In genomic region chr12:119998471-119999245, GRCh38 we compare ENCODE assay signal across 30 cellular contexts. TPM values are rescaled to one million over a fixed set of nuclear protein-coding genes. Genes with fewer than 3 reads are reported as not detected.
DNase-seq lines count a peak whose midpoint lies in the region; ATAC-seq, FAIRE-seq and TF ChIP-seq lines count a peak whose summit lies in the region.
"Had no signal": no experiment of that assay in that cellular context is flagged by ENCODE, and none has a peak within 500 bp of the region (broad histone marks: within the 10 kb centered on the region; RNA-seq: fewer than 3 reads in every experiment).

No MANE protein-coding gene starts in this region.

- H3K4me2 ChIP-seq in HepG2 (ENCODE audit: low read depth, low read length): no peak overlapping the region

- H3K36me3 ChIP-seq in HepG2 (replicated peaks in 1 of 2; ENCODE audit: control insufficient read depth in 1 of 2, insufficient read depth in 2 of 2, low read length in 2 of 2) (no peaks in the 10 kb centered on the region), right lobe of liver (no peaks in the 10 kb centered on the region)
- H3K36me3 ChIP-seq: heart right ventricle, neutrophil, sigmoid colon had no signal

- in situ Hi-C loops in HepG2 (cut with HindIII; ENCODE audit: extremely low pct_ligation_motif_present, low pct_unique_long_range_greater_than_20kb) (no loop called here), ACHN (cut with HindIII; ENCODE audit: low pct_ligation_motif_present, low pct_unique_long_range_greater_than_20kb, low sequenced_read_pairs) (no loop called here)

- H3K4me3 ChIP-seq in HepG2 (replicated peaks in 1 of 3; ENCODE audit: insufficient read depth in 1 of 3, low read depth in 2 of 3, low read length in 3 of 3) (no peak overlapping the region), right lobe of liver (no peak overlapping the region)
- H3K4me3 ChIP-seq: esophagus squamous epithelium, GM23248, heart right ventricle, sigmoid colon had no signal

- TF ChIP-seq POLR2A in HepG2 (IDR thresholded peaks at IDR 0.05; ENCODE audit: insufficient read depth in 1 of 2, low read depth in 2 of 2, low read length in 2 of 2) (no peak), right lobe of liver (IDR thresholded peaks at IDR 0.05) (no peak)

- peaks cover 34% of the 10 kb centered on the region for H3K4me1 ChIP-seq in HepG2 (ENCODE audit: insufficient read depth, low read length)
- H3K4me1 ChIP-seq in right lobe of liver: peaks cover 0 to 12% (median 0%) of the 10 kb centered on the region in 4 donors
- H3K4me1 ChIP-seq: esophagus squamous epithelium, foreskin keratinocyte, heart right ventricle, sigmoid colon had no signal

- no peaks in the 10 kb centered on the region for H3K27me3 Mint-ChIP-seq in activated CD4-positive, alpha-beta T cell treated with anti-CD3 and anti-CD28 coated beads for 36 hours
- H3K27me3 Mint-ChIP-seq in nephron progenitor cell (ENCODE audit: low read depth, poor library complexity): peaks cover 11% of the 10 kb centered on the region
- H3K27me3 Mint-ChIP-seq: naive B cell had no signal

- no peak overlapping the region for H2AFZ ChIP-seq in HepG2 (ENCODE audit: low read length)
- H2AFZ ChIP-seq: GM23248 had no signal

- H3K27ac ChIP-seq in HepG2 (ENCODE audit: extremely low read length, insufficient read depth, low read length): no peak overlapping the region
- no peak overlapping the region for H3K27ac ChIP-seq in right lobe of liver
- H3K27ac ChIP-seq: 22Rv1, C4-2B, esophagus squamous epithelium, foreskin keratinocyte, GM23248, heart right ventricle, neutrophil, sigmoid colon had no signal

- intact Hi-C loops in activated CD4-positive, alpha-beta T cell treated with anti-CD3 and anti-CD28 coated beads for 36 hours (cut with DNase I, micrococcal nuclease): no loop called here
- intact Hi-C loops in HepG2 (cut with micrococcal nuclease; ENCODE audit: unreplicated experiment): no loop called here
- intact Hi-C loops in right lobe of liver (cut with DNase I): loop anchor here in 1 of 2 donors (10.0 kb wide), 1 partner anchor 96 kb away; no protein-coding TSS in a partner anchor

- no peak for DNase-seq in activated CD4-positive, alpha-beta T cell treated with anti-CD3 and anti-CD28 coated beads for 36 hours
- no peak for DNase-seq in activated CD4-positive, alpha-beta T cell treated with anti-CD3 and anti-CD28 coated beads for 48 hours
- no peak for DNase-seq in HepG2 (ENCODE audit: low spot score)
- DNase-seq in right lobe of liver: no peak
- no peak for DNase-seq in nephron progenitor cell
- no peak for DNase-seq in COLO829 (ENCODE audit: low spot score)
- DNase-seq in ACHN: no peak
- DNase-seq: activated CD4-positive, CD25-positive, alpha-beta regulatory T cell treated with anti-CD3 and anti-CD28 coated beads, Interleukin-2, amount 50 U/mL, for 72 hours; DMS79 treated with DMSO at 0.1 percent for 48 hours; esophagus squamous epithelium; foreskin keratinocyte; GM23248; heart right ventricle; kidney; naive B cell; NCI-H1048; NCI-H774; SHP77 treated with DMSO at 0.1 percent for 48 hours; sigmoid colon; stimulated activated CD4-positive, alpha-beta T cell treated with anti-CD3 and anti-CD28 coated beads, Interleukin-4, amount 100 ng/mL, for 1 hour had no signal

- FAIRE-seq in HepG2 (lab: Jason Lieb, UNC): no peak
- FAIRE-seq: endometrium, kidney, RCC 7860 had no signal

- no peaks in the 10 kb centered on the region for H3K9me3 ChIP-seq in HepG2 (ENCODE audit: low read length)
- H3K9me3 ChIP-seq in right lobe of liver: no peaks in the 10 kb centered on the region
- H3K9me3 ChIP-seq: esophagus squamous epithelium, heart right ventricle, neutrophil, sigmoid colon had no signal

- TF ChIP-seq CTCF in HepG2 (CRISPR knock-in tag; IDR thresholded peaks at IDR 0.05): no peak
- TF ChIP-seq CTCF in right lobe of liver (IDR thresholded peaks at IDR 0.05): no peak
- TF ChIP-seq CTCF in nephron progenitor cell (IDR thresholded peaks at IDR 0.05): no peak

- H3K9ac ChIP-seq in HepG2 (ENCODE audit: insufficient read depth, low read depth, low read length): no peak overlapping the region
- H3K9ac ChIP-seq: GM23248 had no signal

- ATAC-seq in activated CD4-positive, alpha-beta T cell treated with anti-CD3 and anti-CD28 coated beads for 36 hours: peak; percentile 38
- peak; percentile 35; the same call in 2 of the 3 replicates for ATAC-seq in HepG2
- ATAC-seq in right lobe of liver: no peak
- ATAC-seq in HG03342 (IDR thresholded peaks at IDR 0.05; ENCODE audit: unreplicated experiment): no peak
- ATAC-seq: foreskin keratinocyte, heart right ventricle had no signal

- 72% methylated on average over 13 of the region's 13 CpGs for WGBS in HepG2 (ENCODE audit: low lambda C conversion rate)
- WGBS in right lobe of liver (ENCODE audit: insufficient coverage, low coverage, low lambda C conversion rate, missing lambda C conversion rate): 66% methylated on average over 5 of the region's 13 CpGs

- H3K36me3 Mint-ChIP-seq in activated CD4-positive, alpha-beta T cell treated with anti-CD3 and anti-CD28 coated beads for 36 hours (ENCODE audit: low read depth): peaks cover 81% of the 10 kb centered on the region
- no peaks in the 10 kb centered on the region for H3K36me3 Mint-ChIP-seq in nephron progenitor cell (ENCODE audit: low read depth)
- H3K36me3 Mint-ChIP-seq: type B pancreatic cell had no signal

- H3K4me1 Mint-ChIP-seq in activated CD4-positive, alpha-beta T cell treated with anti-CD3 and anti-CD28 coated beads for 36 hours: peaks cover 79% of the 10 kb centered on the region
- H3K4me1 Mint-ChIP-seq in nephron progenitor cell: no peaks in the 10 kb centered on the region
- H3K4me1 Mint-ChIP-seq: naive B cell had no signal

- no peak overlapping the region for H3K4me3 Mint-ChIP-seq in activated CD4-positive, alpha-beta T cell treated with anti-CD3 and anti-CD28 coated beads for 36 hours
- H3K4me3 Mint-ChIP-seq in nephron progenitor cell: no peak overlapping the region
- H3K4me3 Mint-ChIP-seq: brain, naive B cell, type B pancreatic cell had no signal

- no peak for TF ChIP-seq RAD21 in HepG2 (CRISPR knock-in tag; IDR thresholded peaks at IDR 0.05)

- no peaks in the 10 kb centered on the region for H3K9me3 Mint-ChIP-seq in activated CD4-positive, alpha-beta T cell treated with anti-CD3 and anti-CD28 coated beads for 36 hours (ENCODE audit: low read depth)
- H3K9me3 Mint-ChIP-seq in nephron progenitor cell: no peaks in the 10 kb centered on the region
- H3K9me3 Mint-ChIP-seq: brain, naive B cell, type B pancreatic cell had no signal

- TF ChIP-seq EP300 in HepG2 (IDR thresholded peaks at IDR 0.05; ENCODE audit: low read depth in 2 of 2, low read length in 2 of 2): no peak
- TF ChIP-seq EP300 in HepG2 (CRISPR knock-in tag; IDR thresholded peaks at IDR 0.05; ENCODE audit: borderline replicate concordance): no peak

- H3K79me2 ChIP-seq in HepG2 (ENCODE audit: insufficient read depth, low read length): no peaks in the 10 kb centered on the region

- POLR2A ChIA-PET in activated CD4-positive, alpha-beta T cell treated with anti-CD3 and anti-CD28 coated beads for 36 hours (lab: Charles Lee): interaction anchor here (0.6 to 1.9 kb wide), 7 partner anchors 8 to 31 kb away, joined by 3 to 13 read pairs (median 5); partner anchors contain the start of gene BICDL1
- POLR2A ChIA-PET in HepG2 (lab: Yijun Ruan, JAX): interaction anchor here (0.8 kb wide), 1 partner anchor 8 kb away, joined by 3 read pairs; no protein-coding TSS in a partner anchor

- CTCF ChIA-PET in activated CD4-positive, alpha-beta T cell treated with anti-CD3 and anti-CD28 coated beads for 36 hours (lab: Charles Lee): interaction anchor here (0.5 to 4.1 kb wide), 7 partner anchors 8 to 102 kb away, joined by 3 to 22 read pairs (median 3); no protein-coding TSS in a partner anchor
- CTCF ChIA-PET in HepG2 (lab: Yijun Ruan, JAX; ENCODE audit: low intra/inter-chr PET ratio, low total read pairs): no interaction called here

- H4K20me1 ChIP-seq in HepG2 (ENCODE audit: insufficient read depth, low read length): no peaks in the 10 kb centered on the region

- H3K27me3 ChIP-seq in HepG2 (ENCODE audit: control insufficient read depth in 1 of 2, insufficient read depth in 2 of 2, low read length in 2 of 2) (no peaks in the 10 kb centered on the region), right lobe of liver (no peaks in the 10 kb centered on the region)
- H3K27me3 ChIP-seq: esophagus squamous epithelium, foreskin keratinocyte had no signal

- BruUV-seq in HepG2 (replicated peaks; lab: Mats Ljungman, UMichigan): no TSS peak

- H3K27ac Mint-ChIP-seq in activated CD4-positive, alpha-beta T cell treated with anti-CD3 and anti-CD28 coated beads for 36 hours: peak overlapping the region; percentile 35
- H3K27ac Mint-ChIP-seq in nephron progenitor cell: peak overlapping the region; percentile 7
- H3K27ac Mint-ChIP-seq: brain, type B pancreatic cell had no signal

TF ChIP-seq in HepG2, 621 proteins besides CTCF, POLR2A, EP300 and RAD21 (continues in another document):
- TF ChIP-seq ZNF720 (CRISPR knock-in tag; IDR thresholded peaks at IDR 0.05): no peak

RNA-seq across cellular contexts. Expression of gene BICDL1, which starts 9.6 kb away (rescaled TPM):
- 100 to 1,000 TPM; 106 to 132 TPM for total RNA-seq in activated CD4-positive, alpha-beta T cell treated with anti-CD3 and anti-CD28 coated beads for 36 hours
- total RNA-seq in HepG2 (2016; rRNA removed; fragmentation: Illumina TruSeq; extraction: Trizol): 7.8 and 9.7 TPM in 2 replicates
- 2.0 and 2.4 TPM in 2 replicates for total RNA-seq in HepG2 (2016; cell fraction: cytosol; rRNA removed; fragmentation: Illumina TruSeq; extraction: Trizol; ENCODE audit: low read depth)
- total RNA-seq in HepG2 (2016; cell fraction: insoluble cytoplasmic fraction; rRNA removed; fragmentation: Illumina TruSeq; extraction: Trizol): 5.5 and 8.1 TPM in 2 replicates
- total RNA-seq in HepG2 (2016; cell fraction: membrane; rRNA removed; fragmentation: Illumina TruSeq; extraction: Trizol): 4.5 and 5.8 TPM in 2 replicates
- 11.3 TPM in 2 replicates for total RNA-seq in HepG2 (2016; cell fraction: nucleus; rRNA removed; fragmentation: Illumina TruSeq; extraction: Trizol)
- polyA plus RNA-seq in HepG2 (2011; rRNA removed): 3.6 and 5.4 TPM in 2 replicates
- 2.9 and 4.3 TPM in 2 replicates for polyA plus RNA-seq in HepG2 (2011; cell fraction: cytosol; rRNA removed)
- 11.5 and 12.3 TPM in 2 replicates for polyA plus RNA-seq in HepG2 (2011; cell fraction: nucleus; rRNA removed)
- polyA plus RNA-seq in HepG2 (2012): 0.90 and 2.5 TPM in 2 replicates
- 1.7 and 1.9 TPM in 2 replicates for polyA plus RNA-seq in HepG2 (2016; cell fraction: cytosol; fragmentation: Illumina TruSeq; extraction: Trizol; ENCODE audit: low read depth)
- 7.0 and 7.5 TPM in 2 replicates for polyA plus RNA-seq in HepG2 (2016; cell fraction: insoluble cytoplasmic fraction; fragmentation: Illumina TruSeq; extraction: Trizol; ENCODE audit: low read depth)
- polyA plus RNA-seq in HepG2 (2016; cell fraction: membrane; fragmentation: Illumina TruSeq; extraction: Trizol; ENCODE audit: low read depth): 4.2 and 5.0 TPM in 2 replicates
- polyA plus RNA-seq in HepG2 (2016; cell fraction: nucleus; fragmentation: Illumina TruSeq; extraction: Trizol; ENCODE audit: insufficient read depth, low read depth): 16.4 and 16.8 TPM in 2 replicates
- polyA minus RNA-seq in HepG2 (2011; rRNA and poly(A)+ RNA removed; ENCODE audit: low replicate concordance): 3.1 and 11.3 TPM in 2 replicates
- 2.3 and 2.5 TPM in 2 replicates for polyA minus RNA-seq in HepG2 (2011; cell fraction: cytosol; rRNA and poly(A)+ RNA removed)
- polyA minus RNA-seq in HepG2 (2011; cell fraction: nucleus; rRNA and poly(A)+ RNA removed): 3.5 and 3.7 TPM in 2 replicates
- total RNA-seq in right lobe of liver: 10 to 100 TPM in 3 of 6 experiments, 1 to 10 TPM in 3; 1.5 to 13.0 (median 8.7) TPM
- total RNA-seq: dermis microvascular lymphatic vessel endothelial cell, GM23248, HT1080 had no signal
- polyA plus RNA-seq: GM23248 had no signal

Comparison
In these comparisons a context has a peak if more than half of its experiments do, and no peak if none do; other contexts are left out.
1. ATAC-seq: peak in activated CD4-positive, alpha-beta T cell treated with anti-CD3 and anti-CD28 coated beads for 36 hours (single experiment) and HepG2 (single experiment); none in right lobe of liver (0 of 4) and HG03342 (single experiment).
2. RNA of gene BICDL1, which starts 9.6 kb away (total RNA-seq): 106 to 132 TPM in activated CD4-positive, alpha-beta T cell treated with anti-CD3 and anti-CD28 coated beads for 36 hours; 1.5 to 13.0 TPM in right lobe of liver and 2.0 to 11.3 TPM in HepG2; every median in the first group is over 4 times any median in the second.